In genomic region chr17:65561394-65562205, GRCh38 we compare ENCODE assay signal across 8 cellular contexts. TPM values are rescaled to one million over a fixed set of nuclear protein-coding genes. Genes with fewer than 3 reads are reported as not detected.
DNase-seq lines count a peak whose midpoint lies in the region; ATAC-seq and TF ChIP-seq lines count a peak whose summit lies in the region.

Gene AXIN2 (minus strand): TSS chr17:65561648. CDS start chr17:65558620, 3,028 bp downstream.

- no peaks in the 10 kb centered on the region; the same call in 1 of the 2 replicates for H3K9me2 ChIP-seq in GM23338 (ENCODE audit: insufficient read depth)

- H3K36me3 Mint-ChIP-seq in GM23338 (ENCODE audit: low read depth), result peaks cover 3% of the 10 kb centered on the region; the same call in 1 of the 3 replicates
- no peaks in the 10 kb centered on the region for H3K36me3 Mint-ChIP-seq in activated naive CD4-positive, alpha-beta T cell treated with anti-CD3 and anti-CD28 coated beads, Interleukin-2, amount 50 U/mL, for 24 hours

- H3K36me3 ChIP-seq in GM23338 (ENCODE audit: insufficient read depth), result peaks cover 13% of the 10 kb centered on the region; the same call in 1 of the 2 replicates
- no peaks in the 10 kb centered on the region for H3K36me3 ChIP-seq in suprapubic skin

- H2AFZ ChIP-seq in GM23338, result no peak within 1 kb of the TSS

- peaks cover 14% of the 10 kb centered on the region for H3K27me3 ChIP-seq in GM23338 (ENCODE audit: insufficient read depth)
- no peaks in the 10 kb centered on the region for H3K27me3 ChIP-seq in suprapubic skin

- H3K4me1 ChIP-seq in GM23338 (ENCODE audit: insufficient read depth) (peaks cover 25% of the 10 kb centered on the region), suprapubic skin (peaks cover 47% of the 10 kb centered on the region)

- TF ChIP-seq EP300 in suprapubic skin (IDR thresholded peaks at IDR 0.05), result no peak

- WGBS in suprapubic skin, result under 1% methylated on average over 21 of the region's 68 CpGs

- DNase-seq in DMS53 (lab: John Stamatoyannopoulos, UW), result peak; percentile 92
- DNase-seq in GM23338 (ENCODE audit: low spot score), result peak; percentile 96
- peak; percentile 85 for DNase-seq in LHCN-M2 (ENCODE audit: low read depth)
- peak; percentile 91 for DNase-seq in SK-N-DZ (ENCODE audit: low spot score)
- DNase-seq in glomerular visceral epithelial cell (ENCODE audit: extremely low spot score), result peak; percentile 90
- peak; percentile 64 for DNase-seq in omental fat pad (ENCODE audit: low spot score)
- peak; percentile 92 to 96 for DNase-seq in suprapubic skin (ENCODE audit: low spot score in 2 of 2)

- peak within 1 kb of the TSS; percentile 67 for H3K4me3 Mint-ChIP-seq in GM23338
- H3K4me3 Mint-ChIP-seq in activated naive CD4-positive, alpha-beta T cell treated with anti-CD3 and anti-CD28 coated beads, Interleukin-2, amount 50 U/mL, for 24 hours, result peak within 1 kb of the TSS; percentile 83

- TF ChIP-seq CTCF in GM23338 (conservative IDR thresholded peaks at IDR 0.05; ENCODE audit: low read depth in 2 of 2), result peak; percentile 0 to 26; a peak in 2 of 4 replicates
- no peak for TF ChIP-seq CTCF in omental fat pad (IDR thresholded peaks at IDR 0.05)
- TF ChIP-seq CTCF in suprapubic skin (IDR thresholded peaks at IDR 0.05), result peak in 1 of 2 donors; percentile 21

- peaks cover 13% of the 10 kb centered on the region for H3K4me1 Mint-ChIP-seq in GM23338
- peaks cover 37% of the 10 kb centered on the region for H3K4me1 Mint-ChIP-seq in activated naive CD4-positive, alpha-beta T cell treated with anti-CD3 and anti-CD28 coated beads, Interleukin-2, amount 50 U/mL, for 24 hours

- H3K27me3 Mint-ChIP-seq in GM23338 (ENCODE audit: insufficient read depth, low read depth, poor library complexity), result peaks cover 16% of the 10 kb centered on the region
- no peaks in the 10 kb centered on the region for H3K27me3 Mint-ChIP-seq in activated naive CD4-positive, alpha-beta T cell treated with anti-CD3 and anti-CD28 coated beads, Interleukin-2, amount 50 U/mL, for 24 hours

- ATAC-seq in GM23338 (peak; percentile 40), omental fat pad (ENCODE audit: low FRiP score) (peak; percentile 85)

- peaks cover 6% of the 10 kb centered on the region for H3F3A ChIP-seq in GM23338 (replicated peaks; ENCODE audit: low read depth)

- H3K27ac Mint-ChIP-seq in GM23338, result no peak within 1 kb of the TSS
- peak within 1 kb of the TSS; percentile 87 for H3K27ac Mint-ChIP-seq in activated naive CD4-positive, alpha-beta T cell treated with anti-CD3 and anti-CD28 coated beads, Interleukin-2, amount 50 U/mL, for 24 hours

- no peaks in the 10 kb centered on the region for H3K9me3 ChIP-seq in suprapubic skin

- H3K27ac ChIP-seq in GM23338 (ENCODE audit: low read depth) (peak within 1 kb of the TSS; percentile 98), suprapubic skin (peak within 1 kb of the TSS; percentile 98)

- H3K9me3 Mint-ChIP-seq in GM23338, result peaks cover 6% of the 10 kb centered on the region; the same call in 1 of the 3 replicates
- no peaks in the 10 kb centered on the region for H3K9me3 Mint-ChIP-seq in activated naive CD4-positive, alpha-beta T cell treated with anti-CD3 and anti-CD28 coated beads, Interleukin-2, amount 50 U/mL, for 24 hours

- H3K79me2 ChIP-seq in GM23338 (replicated peaks; ENCODE audit: insufficient read depth), result no peaks in the 10 kb centered on the region; the same call in none of the 2 replicates

- H3K4me2 ChIP-seq in GM23338, result peak within 1 kb of the TSS; percentile 74

- peaks cover 16% of the 10 kb centered on the region for H4K20me1 ChIP-seq in GM23338 (replicated peaks; ENCODE audit: insufficient read depth)

- no peak for TF ChIP-seq POLR2A in suprapubic skin (IDR thresholded peaks at IDR 0.05)

- H3K4me3 ChIP-seq in GM23338, result peak within 1 kb of the TSS; percentile 98
- H3K4me3 ChIP-seq in suprapubic skin, result no peak within 1 kb of the TSS

TF ChIP-seq in GM23338, 12 proteins besides CTCF, POLR2A, EP300 and RAD21 (continues in another document):
- TF ChIP-seq EZH2 (IDR thresholded peaks at IDR 0.05; ENCODE audit: low read depth, unreplicated experiment) (no peak), ETS1 (IDR thresholded peaks at IDR 0.05) (no peak), EZH2phosphoT487 (IDR thresholded peaks at IDR 0.05; ENCODE audit: unreplicated experiment) (no peak), REST (IDR thresholded peaks at IDR 0.05; ENCODE audit: unreplicated experiment) (no peak), NANOG (IDR thresholded peaks at IDR 0.05; ENCODE audit: borderline replicate concordance) (no peak), CREB1 (CRISPR knock-in tag; IDR thresholded peaks at IDR 0.05; ENCODE audit: low read depth) (no peak), ZNF331 (CRISPR knock-in tag; IDR thresholded peaks at IDR 0.05; ENCODE audit: low read depth) (no peak), STAT1 (IDR thresholded peaks at IDR 0.05; ENCODE audit: unreplicated experiment) (no peak)

RNA-seq across cellular contexts. Expression of gene AXIN2, which starts in this region (rescaled TPM):
- 28.2 and 32.7 TPM in 2 replicates for total RNA-seq in GM23338 (2014; rRNA removed; shearing (Covaris generic))
- 8.0 and 9.4 TPM in 2 replicates for polyA plus RNA-seq in GM23338 (2016; fragmentation: Nextera tagmentation; extraction: Ambion mirVana)
- total RNA-seq in LHCN-M2 (2014; rRNA removed), result 1.3 and 1.4 TPM in 2 replicates
- polyA plus RNA-seq in LHCN-M2 (2012), result 1.2 TPM
- 8.4 and 10.5 TPM in 2 replicates for polyA plus RNA-seq in SK-N-DZ (2014; cell fraction: cytosol; rRNA removed)
- 13.5 and 15.1 TPM in 2 replicates for polyA plus RNA-seq in SK-N-DZ (2014; cell fraction: nucleus; rRNA removed)
- total RNA-seq in omental fat pad, result 10 to 100 TPM in 3 of 4 donors, 1 to 10 TPM in 1; 8.3 to 20.2 (median 11.2) TPM
- total RNA-seq in suprapubic skin, result 10 to 100 TPM in 3 of 4 donors, 1 to 10 TPM in 1; 9.8 to 36.9 (median 19.8) TPM

Comparison
In these comparisons a context has a peak if more than half of its experiments do, and no peak if none do; other contexts are left out.
1. CTCF ChIP-seq: peak in GM23338 (2 of 2); none in omental fat pad (0 of 3).
2. Peak in every context shown above with its lines, with median percentiles within 50 percentile points of each other: DNase-seq.